10 cellular contexts compared by ENCODE assay signal in genomic region chr18:2536493-2536892, GRCh38. TPM values are rescaled to one million over a fixed set of nuclear protein-coding genes. Genes with fewer than 3 reads are reported as not detected.
DNase-seq lines count a peak whose midpoint lies in the region; ATAC-seq and TF ChIP-seq lines count a peak whose summit lies in the region.
"Had no signal": no experiment of that assay in that cellular context is flagged by ENCODE, and none has a peak within 500 bp of the region (broad histone marks: within the 10 kb centered on the region; RNA-seq: fewer than 3 reads in every experiment).

No MANE protein-coding gene starts in this region.

- POLR2A ChIA-PET in PC-3 (lab: Charles Lee; ENCODE audit: unreplicated experiment): no interaction called here

- H3F3A ChIP-seq in PC-3 (ENCODE audit: low read length, unreplicated experiment): no peaks in the 10 kb centered on the region

- CTCF ChIA-PET in PC-3 (lab: Charles Lee): no interaction called here

- no TSS peak for BruUV-seq in PC-3 (replicated peaks; lab: Mats Ljungman, UMichigan)

- H3K9me3 ChIP-seq in BLaER1: peaks cover 37% of the 10 kb centered on the region
- no peaks in the 10 kb centered on the region for H3K9me3 ChIP-seq in PC-3 (ENCODE audit: low read length)

- intact Hi-C loops in PC-3 (cut with micrococcal nuclease): loop anchor here (5.0 kb wide), 1 partner anchor 54 kb away; no protein-coding TSS in a partner anchor

- DNase-seq in PC-3: peak; percentile 18
- peak; percentile 94 for DNase-seq in fibroblast of peridontal ligament (ENCODE audit: extremely low read depth)
- no peak for DNase-seq in osteocyte (ENCODE audit: extremely low spot score, unreplicated experiment)
- no peak for DNase-seq in HUDEP-2 (lab: John Stamatoyannopoulos, UW; ENCODE audit: unreplicated experiment in 76 of 76)
- DNase-seq in NCI-H2081 (lab: John Stamatoyannopoulos, UW): no peak
- DNase-seq in GOT3 (lab: John Stamatoyannopoulos, UW): no peak
- no peak for DNase-seq in progenitor cell of endocrine pancreas (ENCODE audit: low spot score, unreplicated experiment)
- DNase-seq: activated T-cell treated with anti-CD3 and anti-CD28 coated beads, Interleukin-2, amount 50 U/mL, for 4 hours had no signal

- peaks cover 18% of the 10 kb centered on the region for H3K36me3 ChIP-seq in BLaER1
- H3K36me3 ChIP-seq in PC-3 (ENCODE audit: low read depth, low read length): no peaks in the 10 kb centered on the region

- H2AFZ ChIP-seq in PC-3 (ENCODE audit: low read length): no peak overlapping the region

- H3K4me1 Mint-ChIP-seq in osteocyte (ENCODE audit: unreplicated experiment): peaks cover 17% of the 10 kb centered on the region
- peaks cover 7% of the 10 kb centered on the region for H3K4me1 Mint-ChIP-seq in progenitor cell of endocrine pancreas (ENCODE audit: low read depth)

- no peaks in the 10 kb centered on the region for H3K27me3 ChIP-seq in BLaER1
- no peaks in the 10 kb centered on the region for H3K27me3 ChIP-seq in PC-3 (ENCODE audit: low read length)

- H3K4me3 Mint-ChIP-seq in osteocyte (ENCODE audit: unreplicated experiment): peak overlapping the region; percentile 11
- no peak overlapping the region for H3K4me3 Mint-ChIP-seq in progenitor cell of endocrine pancreas (ENCODE audit: low read depth)
- H3K4me3 Mint-ChIP-seq: activated T-cell treated with anti-CD3 and anti-CD28 coated beads, Interleukin-2, amount 50 U/mL, for 4 hours had no signal

- H3K4me3 ChIP-seq in BLaER1: no peak overlapping the region
- H3K4me3 ChIP-seq in PC-3 (ENCODE audit: low read length): no peak overlapping the region

- H3K36me3 Mint-ChIP-seq in osteocyte (ENCODE audit: unreplicated experiment) (peaks cover 21% of the 10 kb centered on the region), progenitor cell of endocrine pancreas (ENCODE audit: insufficient read depth) (peaks cover 19% of the 10 kb centered on the region)

- H3K27ac Mint-ChIP-seq in osteocyte (ENCODE audit: unreplicated experiment): peak overlapping the region; percentile 29
- H3K27ac Mint-ChIP-seq in progenitor cell of endocrine pancreas: no peak overlapping the region

- peak overlapping the region; percentile 33; the same call in 1 of the 2 replicates for H3K27ac ChIP-seq in BLaER1
- no peak overlapping the region for H3K27ac ChIP-seq in PC-3 (ENCODE audit: low read length)

- H3K9me2 ChIP-seq in PC-3 (replicated peaks; ENCODE audit: low read length): no peaks in the 10 kb centered on the region

- H4K20me1 ChIP-seq in BLaER1 (no peaks in the 10 kb centered on the region), PC-3 (ENCODE audit: low read length) (no peaks in the 10 kb centered on the region)

- no peak overlapping the region for H3K9ac ChIP-seq in BLaER1
- H3K9ac ChIP-seq in PC-3 (ENCODE audit: low read length): no peak overlapping the region

- H3K9me3 Mint-ChIP-seq in osteocyte (ENCODE audit: unreplicated experiment) (no peaks in the 10 kb centered on the region), progenitor cell of endocrine pancreas (ENCODE audit: low read depth) (peaks cover 10% of the 10 kb centered on the region)

- H3K4me2 ChIP-seq in BLaER1 (peak overlapping the region; percentile 74; the same call in 1 of the 2 replicates), PC-3 (ENCODE audit: low read length) (no peak overlapping the region)

- no peak for TF ChIP-seq CTCF in PC-3 (conservative IDR thresholded peaks at IDR 0.05; ENCODE audit: low read depth, low read length)
- TF ChIP-seq CTCF in osteocyte (IDR thresholded peaks at IDR 0.05): no peak
- TF ChIP-seq CTCF in progenitor cell of endocrine pancreas (IDR thresholded peaks at IDR 0.05; ENCODE audit: unreplicated experiment): no peak

- H3K4me1 ChIP-seq in BLaER1 (peaks cover 54% of the 10 kb centered on the region), PC-3 (ENCODE audit: insufficient read depth, low read length) (peaks cover 16% of the 10 kb centered on the region; the same call in 1 of the 2 replicates)

- H3K27me3 Mint-ChIP-seq in osteocyte (ENCODE audit: unreplicated experiment): no peaks in the 10 kb centered on the region
- no peaks in the 10 kb centered on the region for H3K27me3 Mint-ChIP-seq in progenitor cell of endocrine pancreas

- peak; percentile 24; the same call in 1 of the 2 replicates for ATAC-seq in PC-3
- ATAC-seq: activated CD4-positive, CD25-positive, alpha-beta regulatory T cell treated with anti-CD3 and anti-CD28 coated beads, Interleukin-2, amount 50 U/mL, for 24 hours; activated T-cell treated with anti-CD3 and anti-CD28 coated beads, Interleukin-2, amount 50 U/mL, for 4 hours had no signal

- no peaks in the 10 kb centered on the region for H3K79me2 ChIP-seq in PC-3 (ENCODE audit: low read length)

RNA-seq across cellular contexts. Expression of gene METTL4, which starts 34.8 kb away (rescaled TPM):
- total RNA-seq in PC-3 (2014; rRNA removed) (7.5 and 8.6 TPM in 2 replicates), osteocyte (10.8 and 12.8 TPM in 2 replicates), progenitor cell of endocrine pancreas (11.2 and 11.3 TPM in 2 replicates)

RNA-seq across cellular contexts. Expression of gene NDC80, which starts 34.9 kb away (rescaled TPM):
- total RNA-seq in PC-3 (2014; rRNA removed) (26.0 and 53.4 TPM in 2 replicates), osteocyte (7.9 and 9.4 TPM in 2 replicates), progenitor cell of endocrine pancreas (15.0 and 17.4 TPM in 2 replicates)

Comparison
In these comparisons a context has a peak if more than half of its experiments do, and no peak if none do; other contexts are left out.
1. DNase-seq: peak in PC-3 (single experiment) and fibroblast of peridontal ligament (single experiment); none in osteocyte (single experiment), HUDEP-2 (0 of 76), NCI-H2081 (0 of 2), GOT3 (single experiment) and progenitor cell of endocrine pancreas (single experiment).